ENCODE assay signal across 8 cellular contexts in genomic region chr1:225810579-225811538, GRCh38. TPM values are rescaled to one million over a fixed set of nuclear protein-coding genes. Genes with fewer than 3 reads are reported as not detected.
DNase-seq lines count a peak whose midpoint lies in the region; ATAC-seq and TF ChIP-seq lines count a peak whose summit lies in the region.
"Not testable (repeated sequence)": the region's sequence is repeated elsewhere in the genome, so short reads cannot be mapped to it uniquely, and the experiment has no call there.

No MANE protein-coding gene starts in this region.

- 17% methylated on average over 28 of the region's 29 CpGs for WGBS in suprapubic skin

- H3K4me3 ChIP-seq in HUES48 (ENCODE audit: low read depth, low read length) (peak overlapping the region; percentile 90), RWPE2 (ENCODE audit: severe bottlenecking) (peak overlapping the region; percentile 71), epithelial cell of esophagus (ENCODE audit: low read length) (peak overlapping the region; percentile 60), suprapubic skin (peak overlapping the region; percentile 77)

- TF ChIP-seq EP300 in suprapubic skin (IDR thresholded peaks at IDR 0.05), result not testable (repeated sequence)

- H3K9me3 Mint-ChIP-seq in CD14-positive monocyte, neural crest cell: not testable (repeated sequence)

- peaks cover 13 to 14% (median 13%) of the 10 kb centered on the region in 3 donors for H3K27me3 Mint-ChIP-seq in CD14-positive monocyte (ENCODE audit: low read depth in 3 of 3)
- not testable (repeated sequence) for H3K27me3 Mint-ChIP-seq in neural crest cell (ENCODE audit: low read depth)

- H3K36me3 ChIP-seq in HUES48 (ENCODE audit: control insufficient read depth, insufficient read depth, low read length); RWPE2 (ENCODE audit: low read depth); suprapubic skin: not testable (repeated sequence)

- H3K4me3 Mint-ChIP-seq in CD14-positive monocyte (peak overlapping the region; percentile 92 to 93), neural crest cell (peak overlapping the region; percentile 92)

- H3K27me3 ChIP-seq in HUES48 (ENCODE audit: control insufficient read depth, insufficient read depth, low read length); RWPE2 (ENCODE audit: insufficient read depth, poor library complexity, severe bottlenecking); suprapubic skin: not testable (repeated sequence)

- H3K9ac ChIP-seq in HUES48 (ENCODE audit: low read depth, low read length), result peak overlapping the region; percentile 73

- ATAC-seq in RWPE2 (ENCODE audit: low read depth), result 0 out of 3 replicates have a peak, but pooled peaks have one; percentile 24

- not testable (repeated sequence) for TF ChIP-seq POLR2A in suprapubic skin (IDR thresholded peaks at IDR 0.05)

- not testable (repeated sequence) for H3K9me3 ChIP-seq in HUES48 (ENCODE audit: control insufficient read depth, insufficient read depth, low read length); RWPE2 (ENCODE audit: severe bottlenecking); suprapubic skin

- intact Hi-C loops in CD14-positive monocyte (cut with micrococcal nuclease), result not testable (repeated sequence)

- not testable (repeated sequence) for TF ChIP-seq CTCF in CD14-positive monocyte (IDR thresholded peaks at IDR 0.05); RWPE2 (IDR thresholded peaks at IDR 0.05; ENCODE audit: poor library complexity, severe bottlenecking); epithelial cell of esophagus (IDR thresholded peaks at IDR 0.05; ENCODE audit: insufficient read depth, low read depth, low read length, missing control alignments); suprapubic skin (IDR thresholded peaks at IDR 0.05)
- TF ChIP-seq CTCF in neural crest cell (conservative IDR thresholded peaks at IDR 0.05), result peak; percentile 4

- H3K4me1 ChIP-seq in HUES48 (ENCODE audit: control insufficient read depth, insufficient read depth, low read length), result peaks cover 22% of the 10 kb centered on the region
- H3K4me1 ChIP-seq in RWPE2 (ENCODE audit: insufficient read depth, poor library complexity, severe bottlenecking), result not testable (repeated sequence)
- peaks cover 58% of the 10 kb centered on the region for H3K4me1 ChIP-seq in suprapubic skin

- H3K27ac ChIP-seq in HUES48 (ENCODE audit: low read depth, low read length) (peak overlapping the region; percentile 80), RWPE2 (ENCODE audit: poor library complexity, severe bottlenecking) (peak overlapping the region; percentile 36), angular gyrus (ENCODE audit: low read depth, low read length) (peak overlapping the region; percentile 76), suprapubic skin (peak overlapping the region; percentile 83)

- H3K27ac Mint-ChIP-seq in CD14-positive monocyte, result peak overlapping the region in 3 of 7 donors; percentile 25 to 38 (median 28)
- H3K27ac Mint-ChIP-seq in neural crest cell (ENCODE audit: unreplicated experiment), result peak overlapping the region; percentile 84

- H3K4me1 Mint-ChIP-seq in CD14-positive monocyte (peaks cover 46% of the 10 kb centered on the region), neural crest cell (peaks cover 31% of the 10 kb centered on the region)

- not testable (repeated sequence) for DNase-seq in CD14-positive monocyte (ENCODE audit: low spot score); RWPE2 (ENCODE audit: low spot score); neural crest cell (ENCODE audit: low read depth, low spot score); suprapubic skin (ENCODE audit: low spot score in 2 of 2)
- DNase-seq in epithelial cell of esophagus (ENCODE audit: low read depth) (peak; percentile 25), kidney glomerular epithelial cell (lab: John Stamatoyannopoulos, UW) (peak; percentile 19)

- H3K36me3 Mint-ChIP-seq in CD14-positive monocyte; neural crest cell (ENCODE audit: low read depth): not testable (repeated sequence)

RNA-seq across cellular contexts. Expression of gene EPHX1, which starts 0.9 kb away (rescaled TPM):
- 1 to 10 TPM; 4.6 to 7.4 TPM for polyA plus RNA-seq in CD14-positive monocyte
- 15.4 and 15.8 TPM in 2 replicates for total RNA-seq in neural crest cell
- total RNA-seq in suprapubic skin, result 10 to 100 TPM; 30.3 to 72.8 (median 53.7) TPM

RNA-seq across cellular contexts. Expression of gene SRP9, which starts 33.2 kb away (rescaled TPM):
- 100 to 1,000 TPM; 281 to 329 TPM for polyA plus RNA-seq in CD14-positive monocyte
- total RNA-seq in neural crest cell (480 and 482 TPM in 2 replicates), suprapubic skin (100 to 1,000 TPM; 139 to 162 (median 144) TPM)
